13 cellular contexts compared by ENCODE assay signal in genomic region chr14:90491868-90492560, GRCh38.
DNase-seq lines count a peak whose midpoint lies in the region; ATAC-seq and TF ChIP-seq lines count a peak whose summit lies in the region.
"Had no signal": no experiment of that assay in that cellular context is flagged by ENCODE, and none has a peak within 500 bp of the region (broad histone marks: within the 10 kb centered on the region; RNA-seq: fewer than 3 reads in every experiment).

No MANE protein-coding gene starts in this region.

- intact Hi-C loops in left ventricle myocardium inferior (cut with micrococcal nuclease): no loop called here

- H3K36me3 ChIP-seq in left ventricle myocardium inferior (no peaks in the 10 kb centered on the region), parathyroid adenoma (ENCODE audit: control insufficient read depth, insufficient read depth, low read length) (no peaks in the 10 kb centered on the region)
- H3K36me3 ChIP-seq: WERI-Rb-1 had no signal

- no peaks in the 10 kb centered on the region for H3K9me3 ChIP-seq in left ventricle myocardium inferior (replicated peaks)
- H3K9me3 ChIP-seq in parathyroid adenoma (ENCODE audit: control insufficient read depth, low read length): no peaks in the 10 kb centered on the region
- H3K9me3 ChIP-seq: mucosa of descending colon had no signal

- H3K4me1 ChIP-seq in left ventricle myocardium inferior (peaks cover 27% of the 10 kb centered on the region), parathyroid adenoma (peaks cover 39% of the 10 kb centered on the region)

- peak overlapping the region; percentile 54 for H2AFZ ChIP-seq in parathyroid adenoma

- TF ChIP-seq CTCF in left ventricle myocardium inferior (IDR thresholded peaks at IDR 0.05; ENCODE audit: borderline replicate concordance): no peak
- TF ChIP-seq CTCF in parathyroid adenoma (IDR thresholded peaks at IDR 0.05): no peak

- H3K4me3 ChIP-seq in left ventricle myocardium inferior (no peak overlapping the region), parathyroid adenoma (ENCODE audit: low read depth, low read length) (no peak overlapping the region)
- H3K4me3 ChIP-seq: mucosa of descending colon had no signal

- H3K27ac ChIP-seq in left ventricle myocardium inferior (replicated peaks): peak overlapping the region; percentile 5
- H3K27ac ChIP-seq in parathyroid adenoma: peak overlapping the region; percentile 91
- H3K27ac ChIP-seq: KMS-11, WERI-Rb-1 had no signal

- peak; percentile 6 for DNase-seq in GM03348 (ENCODE audit: low spot score)
- DNase-seq in RPMI7951 (ENCODE audit: low read depth): peak; percentile 29
- DNase-seq in left ventricle myocardium inferior: no peak
- DNase-seq in NCI-H1930 (lab: John Stamatoyannopoulos, UW): no peak
- DNase-seq: CD4-positive, CD25-positive, alpha-beta regulatory T cell; mucosa of descending colon; stimulated activated CD4-positive, alpha-beta T cell treated with anti-CD3 and anti-CD28 coated beads, Interleukin-4, amount 100 ng/mL, for 4 hours; WERI-Rb-1 had no signal

- no peak overlapping the region for H3K4me2 ChIP-seq in parathyroid adenoma (ENCODE audit: low read length)
- H3K4me2 ChIP-seq: KMS-11 had no signal

- H3K9ac ChIP-seq in parathyroid adenoma: no peak overlapping the region
- H3K9ac ChIP-seq: KMS-11 had no signal

- no peaks in the 10 kb centered on the region for H3K79me2 ChIP-seq in parathyroid adenoma

- H3K27me3 ChIP-seq in left ventricle myocardium inferior (ENCODE audit: low read depth) (no peaks in the 10 kb centered on the region), parathyroid adenoma (ENCODE audit: control insufficient read depth, insufficient read depth, low read length) (no peaks in the 10 kb centered on the region)

- no peak for ATAC-seq in GM18870 (IDR thresholded peaks at IDR 0.05; ENCODE audit: unreplicated experiment)
- no peak for ATAC-seq in HG03432 (IDR thresholded peaks at IDR 0.05; ENCODE audit: unreplicated experiment)
- ATAC-seq: mucosa of descending colon; stimulated activated memory B cell treated with anti-CD40 and anti-IgM and Interleukin-4, amounts not matched to agents 10 μg/mL and 1 μg/mL and 100 μg/mL, for 72 hours had no signal

Comparison
In these comparisons a context has a peak if more than half of its experiments do, and no peak if none do; other contexts are left out.
1. DNase-seq: peak in GM03348 (single experiment) and RPMI7951 (single experiment); none in left ventricle myocardium inferior (single experiment) and NCI-H1930 (0 of 2).